Comparison of ENCODE assay signal across 1 cellular context in the genomic region with DNA sequence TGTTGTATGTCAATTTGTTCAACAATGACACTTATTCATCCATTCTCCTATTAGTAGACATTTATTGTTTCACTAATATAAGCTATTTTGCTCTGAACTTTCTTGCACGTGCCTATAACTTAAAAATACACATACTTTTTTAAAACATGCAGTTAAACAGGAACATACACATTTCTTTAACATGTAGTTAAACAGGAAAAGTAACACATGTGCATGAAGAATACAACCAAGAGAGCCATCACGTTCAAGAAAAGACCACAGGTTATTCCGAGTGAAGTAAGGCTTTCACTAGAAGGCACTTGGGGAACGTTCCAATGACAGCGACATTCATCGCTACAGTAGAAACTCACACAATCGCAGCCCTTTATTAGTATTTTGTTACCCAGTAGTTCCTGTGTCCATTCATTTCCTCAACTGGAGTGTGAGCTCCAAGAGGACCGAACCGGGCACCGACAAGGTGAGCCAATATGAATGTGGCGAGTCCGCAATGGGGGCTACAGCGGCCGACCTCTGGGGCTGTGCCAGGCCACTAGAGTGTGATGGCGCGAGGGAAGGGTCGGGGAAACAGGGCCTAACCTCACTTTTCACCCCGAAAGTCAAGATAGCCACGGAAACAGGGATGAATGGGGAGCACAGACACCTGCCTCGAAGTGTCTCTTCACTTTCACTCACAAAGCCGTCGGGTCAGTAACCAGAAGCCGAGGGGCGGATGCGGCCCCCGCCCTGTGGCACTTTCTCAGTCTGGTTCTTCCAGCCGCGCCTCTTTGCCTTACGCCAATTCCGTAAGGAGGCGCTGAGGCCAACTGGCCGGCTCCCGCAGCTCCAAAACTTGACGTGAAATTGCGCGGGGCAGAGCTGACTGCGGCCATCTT.
TF ChIP-seq lines count a peak whose summit lies in the region.

No MANE protein-coding gene starts in this region.

TF ChIP-seq in GM12878, 131 proteins besides CTCF, POLR2A, EP300 and RAD21 (continued from another document and continues in another):
- TF ChIP-seq, protein P1, sequence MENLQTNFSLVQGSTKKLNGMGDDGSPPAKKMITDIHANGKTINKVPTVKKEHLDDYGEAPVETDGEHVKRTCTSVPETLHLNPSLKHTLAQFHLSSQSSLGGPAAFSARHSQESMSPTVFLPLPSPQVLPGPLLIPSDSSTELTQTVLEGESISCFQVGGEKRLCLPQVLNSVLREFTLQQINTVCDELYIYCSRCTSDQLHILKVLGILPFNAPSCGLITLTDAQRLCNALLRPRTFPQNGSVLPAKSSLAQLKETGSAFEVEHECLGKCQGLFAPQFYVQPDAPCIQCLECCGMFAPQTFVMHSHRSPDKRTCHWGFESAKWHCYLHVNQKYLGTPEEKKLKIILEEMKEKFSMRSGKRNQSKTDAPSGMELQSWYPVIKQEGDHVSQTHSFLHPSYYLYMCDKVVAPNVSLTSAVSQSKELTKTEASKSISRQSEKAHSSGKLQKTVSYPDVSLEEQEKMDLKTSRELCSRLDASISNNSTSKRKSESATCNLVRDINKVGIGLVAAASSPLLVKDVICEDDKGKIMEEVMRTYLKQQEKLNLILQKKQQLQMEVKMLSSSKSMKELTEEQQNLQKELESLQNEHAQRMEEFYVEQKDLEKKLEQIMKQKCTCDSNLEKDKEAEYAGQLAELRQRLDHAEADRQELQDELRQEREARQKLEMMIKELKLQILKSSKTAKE (IDR thresholded peaks at IDR 0.05; ENCODE audit: low read depth, poor library complexity, severe bottlenecking): peak; percentile 54
- no peak for TF ChIP-seq POU2F2 (IDR thresholded peaks at IDR 0.05; ENCODE audit: borderline replicate concordance, low read depth, low read length)
- TF ChIP-seq, protein P2, sequence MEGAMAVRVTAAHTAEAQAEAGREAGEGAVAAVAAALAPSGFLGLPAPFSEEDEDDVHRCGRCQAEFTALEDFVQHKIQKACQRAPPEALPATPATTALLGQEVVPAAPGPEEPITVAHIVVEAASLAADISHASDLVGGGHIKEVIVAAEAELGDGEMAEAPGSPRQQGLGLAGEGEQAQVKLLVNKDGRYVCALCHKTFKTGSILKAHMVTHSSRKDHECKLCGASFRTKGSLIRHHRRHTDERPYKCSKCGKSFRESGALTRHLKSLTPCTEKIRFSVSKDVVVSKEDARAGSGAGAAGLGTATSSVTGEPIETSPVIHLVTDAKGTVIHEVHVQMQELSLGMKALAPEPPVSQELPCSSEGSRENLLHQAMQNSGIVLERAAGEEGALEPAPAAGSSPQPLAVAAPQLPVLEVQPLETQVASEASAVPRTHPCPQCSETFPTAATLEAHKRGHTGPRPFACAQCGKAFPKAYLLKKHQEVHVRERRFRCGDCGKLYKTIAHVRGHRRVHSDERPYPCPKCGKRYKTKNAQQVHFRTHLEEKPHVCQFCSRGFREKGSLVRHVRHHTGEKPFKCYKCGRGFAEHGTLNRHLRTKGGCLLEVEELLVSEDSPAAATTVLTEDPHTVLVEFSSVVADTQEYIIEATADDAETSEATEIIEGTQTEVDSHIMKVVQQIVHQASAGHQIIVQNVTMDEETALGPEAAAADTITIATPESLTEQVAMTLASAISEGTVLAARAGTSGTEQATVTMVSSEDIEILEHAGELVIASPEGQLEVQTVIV (IDR thresholded peaks at IDR 0.05; ENCODE audit: borderline replicate concordance, partially characterized antibody): no peak
- TF ChIP-seq, protein P3, sequence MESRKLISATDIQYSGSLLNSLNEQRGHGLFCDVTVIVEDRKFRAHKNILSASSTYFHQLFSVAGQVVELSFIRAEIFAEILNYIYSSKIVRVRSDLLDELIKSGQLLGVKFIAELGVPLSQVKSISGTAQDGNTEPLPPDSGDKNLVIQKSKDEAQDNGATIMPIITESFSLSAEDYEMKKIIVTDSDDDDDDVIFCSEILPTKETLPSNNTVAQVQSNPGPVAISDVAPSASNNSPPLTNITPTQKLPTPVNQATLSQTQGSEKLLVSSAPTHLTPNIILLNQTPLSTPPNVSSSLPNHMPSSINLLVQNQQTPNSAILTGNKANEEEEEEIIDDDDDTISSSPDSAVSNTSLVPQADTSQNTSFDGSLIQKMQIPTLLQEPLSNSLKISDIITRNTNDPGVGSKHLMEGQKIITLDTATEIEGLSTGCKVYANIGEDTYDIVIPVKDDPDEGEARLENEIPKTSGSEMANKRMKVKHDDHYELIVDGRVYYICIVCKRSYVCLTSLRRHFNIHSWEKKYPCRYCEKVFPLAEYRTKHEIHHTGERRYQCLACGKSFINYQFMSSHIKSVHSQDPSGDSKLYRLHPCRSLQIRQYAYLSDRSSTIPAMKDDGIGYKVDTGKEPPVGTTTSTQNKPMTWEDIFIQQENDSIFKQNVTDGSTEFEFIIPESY (IDR thresholded peaks at IDR 0.05): no peak
- no peak for TF ChIP-seq GABPA (IDR thresholded peaks at IDR 0.05; ENCODE audit: low read depth)
- TF ChIP-seq TBL1XR1 (IDR thresholded peaks at IDR 0.05; ENCODE audit: low read depth, low read length): no peak; the same call in 1 of the 2 replicates
- TF ChIP-seq TCF12 (IDR thresholded peaks at IDR 0.05; ENCODE audit: low read depth, low read length): no peak
- TF ChIP-seq GATAD2B (conservative IDR thresholded peaks at IDR 0.05; ENCODE audit: low read depth): peak; percentile 63
- TF ChIP-seq RUNX3 (IDR thresholded peaks at IDR 0.05; ENCODE audit: low read length): peak; percentile 52
- TF ChIP-seq, protein P4, sequence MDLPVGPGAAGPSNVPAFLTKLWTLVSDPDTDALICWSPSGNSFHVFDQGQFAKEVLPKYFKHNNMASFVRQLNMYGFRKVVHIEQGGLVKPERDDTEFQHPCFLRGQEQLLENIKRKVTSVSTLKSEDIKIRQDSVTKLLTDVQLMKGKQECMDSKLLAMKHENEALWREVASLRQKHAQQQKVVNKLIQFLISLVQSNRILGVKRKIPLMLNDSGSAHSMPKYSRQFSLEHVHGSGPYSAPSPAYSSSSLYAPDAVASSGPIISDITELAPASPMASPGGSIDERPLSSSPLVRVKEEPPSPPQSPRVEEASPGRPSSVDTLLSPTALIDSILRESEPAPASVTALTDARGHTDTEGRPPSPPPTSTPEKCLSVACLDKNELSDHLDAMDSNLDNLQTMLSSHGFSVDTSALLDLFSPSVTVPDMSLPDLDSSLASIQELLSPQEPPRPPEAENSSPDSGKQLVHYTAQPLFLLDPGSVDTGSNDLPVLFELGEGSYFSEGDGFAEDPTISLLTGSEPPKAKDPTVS (IDR thresholded peaks at IDR 0.05; ENCODE audit: low read depth, low read length): no peak
- 0 out of 2 replicates have a peak, but pooled peaks have one; percentile 19 for TF ChIP-seq STAT1 (conservative IDR thresholded peaks at IDR 0.05)
- TF ChIP-seq, protein P5, sequence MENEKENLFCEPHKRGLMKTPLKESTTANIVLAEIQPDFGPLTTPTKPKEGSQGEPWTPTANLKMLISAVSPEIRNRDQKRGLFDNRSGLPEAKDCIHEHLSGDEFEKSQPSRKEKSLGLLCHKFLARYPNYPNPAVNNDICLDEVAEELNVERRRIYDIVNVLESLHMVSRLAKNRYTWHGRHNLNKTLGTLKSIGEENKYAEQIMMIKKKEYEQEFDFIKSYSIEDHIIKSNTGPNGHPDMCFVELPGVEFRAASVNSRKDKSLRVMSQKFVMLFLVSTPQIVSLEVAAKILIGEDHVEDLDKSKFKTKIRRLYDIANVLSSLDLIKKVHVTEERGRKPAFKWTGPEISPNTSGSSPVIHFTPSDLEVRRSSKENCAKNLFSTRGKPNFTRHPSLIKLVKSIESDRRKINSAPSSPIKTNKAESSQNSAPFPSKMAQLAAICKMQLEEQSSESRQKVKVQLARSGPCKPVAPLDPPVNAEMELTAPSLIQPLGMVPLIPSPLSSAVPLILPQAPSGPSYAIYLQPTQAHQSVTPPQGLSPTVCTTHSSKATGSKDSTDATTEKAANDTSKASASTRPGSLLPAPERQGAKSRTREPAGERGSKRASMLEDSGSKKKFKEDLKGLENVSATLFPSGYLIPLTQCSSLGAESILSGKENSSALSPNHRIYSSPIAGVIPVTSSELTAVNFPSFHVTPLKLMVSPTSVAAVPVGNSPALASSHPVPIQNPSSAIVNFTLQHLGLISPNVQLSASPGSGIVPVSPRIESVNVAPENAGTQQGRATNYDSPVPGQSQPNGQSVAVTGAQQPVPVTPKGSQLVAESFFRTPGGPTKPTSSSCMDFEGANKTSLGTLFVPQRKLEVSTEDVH (IDR thresholded peaks at IDR 0.05; ENCODE audit: low read depth, partially characterized antibody): no peak
- TF ChIP-seq, protein P6, sequence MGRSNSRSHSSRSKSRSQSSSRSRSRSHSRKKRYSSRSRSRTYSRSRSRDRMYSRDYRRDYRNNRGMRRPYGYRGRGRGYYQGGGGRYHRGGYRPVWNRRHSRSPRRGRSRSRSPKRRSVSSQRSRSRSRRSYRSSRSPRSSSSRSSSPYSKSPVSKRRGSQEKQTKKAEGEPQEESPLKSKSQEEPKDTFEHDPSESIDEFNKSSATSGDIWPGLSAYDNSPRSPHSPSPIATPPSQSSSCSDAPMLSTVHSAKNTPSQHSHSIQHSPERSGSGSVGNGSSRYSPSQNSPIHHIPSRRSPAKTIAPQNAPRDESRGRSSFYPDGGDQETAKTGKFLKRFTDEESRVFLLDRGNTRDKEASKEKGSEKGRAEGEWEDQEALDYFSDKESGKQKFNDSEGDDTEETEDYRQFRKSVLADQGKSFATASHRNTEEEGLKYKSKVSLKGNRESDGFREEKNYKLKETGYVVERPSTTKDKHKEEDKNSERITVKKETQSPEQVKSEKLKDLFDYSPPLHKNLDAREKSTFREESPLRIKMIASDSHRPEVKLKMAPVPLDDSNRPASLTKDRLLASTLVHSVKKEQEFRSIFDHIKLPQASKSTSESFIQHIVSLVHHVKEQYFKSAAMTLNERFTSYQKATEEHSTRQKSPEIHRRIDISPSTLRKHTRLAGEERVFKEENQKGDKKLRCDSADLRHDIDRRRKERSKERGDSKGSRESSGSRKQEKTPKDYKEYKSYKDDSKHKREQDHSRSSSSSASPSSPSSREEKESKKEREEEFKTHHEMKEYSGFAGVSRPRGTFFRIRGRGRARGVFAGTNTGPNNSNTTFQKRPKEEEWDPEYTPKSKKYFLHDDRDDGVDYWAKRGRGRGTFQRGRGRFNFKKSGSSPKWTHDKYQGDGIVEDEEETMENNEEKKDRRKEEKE (IDR thresholded peaks at IDR 0.05): 0 out of 2 replicates have a peak, but pooled peaks have one; percentile 53
- TF ChIP-seq EGR1 (IDR thresholded peaks at IDR 0.05; ENCODE audit: borderline replicate concordance in 1 of 2, low read depth in 2 of 2, low read length in 2 of 2): 0 out of 3 replicates have a peak, but pooled peaks of 1 of the 2 experiments have one; percentile 1
- peak; percentile 4; the same call in 1 of the 2 replicates for TF ChIP-seq SMC3 (IDR thresholded peaks at IDR 0.05; ENCODE audit: borderline replicate concordance, low read length)
- peak; percentile 78; the same call in 1 of the 2 replicates for TF ChIP-seq SMAD5 (IDR thresholded peaks at IDR 0.05; ENCODE audit: low read depth)
- TF ChIP-seq, protein P7, sequence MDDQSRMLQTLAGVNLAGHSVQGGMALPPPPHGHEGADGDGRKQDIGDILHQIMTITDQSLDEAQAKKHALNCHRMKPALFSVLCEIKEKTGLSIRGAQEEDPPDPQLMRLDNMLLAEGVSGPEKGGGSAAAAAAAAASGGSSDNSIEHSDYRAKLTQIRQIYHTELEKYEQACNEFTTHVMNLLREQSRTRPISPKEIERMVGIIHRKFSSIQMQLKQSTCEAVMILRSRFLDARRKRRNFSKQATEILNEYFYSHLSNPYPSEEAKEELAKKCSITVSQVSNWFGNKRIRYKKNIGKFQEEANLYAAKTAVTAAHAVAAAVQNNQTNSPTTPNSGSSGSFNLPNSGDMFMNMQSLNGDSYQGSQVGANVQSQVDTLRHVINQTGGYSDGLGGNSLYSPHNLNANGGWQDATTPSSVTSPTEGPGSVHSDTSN (IDR thresholded peaks at IDR 0.05; ENCODE audit: insufficient replicate concordance, low read depth, low read length): no peak
- no peak for TF ChIP-seq SUPT20H (IDR thresholded peaks at IDR 0.05; ENCODE audit: borderline replicate concordance, control insufficient read depth, low read depth, low read length)
- TF ChIP-seq, protein P8, sequence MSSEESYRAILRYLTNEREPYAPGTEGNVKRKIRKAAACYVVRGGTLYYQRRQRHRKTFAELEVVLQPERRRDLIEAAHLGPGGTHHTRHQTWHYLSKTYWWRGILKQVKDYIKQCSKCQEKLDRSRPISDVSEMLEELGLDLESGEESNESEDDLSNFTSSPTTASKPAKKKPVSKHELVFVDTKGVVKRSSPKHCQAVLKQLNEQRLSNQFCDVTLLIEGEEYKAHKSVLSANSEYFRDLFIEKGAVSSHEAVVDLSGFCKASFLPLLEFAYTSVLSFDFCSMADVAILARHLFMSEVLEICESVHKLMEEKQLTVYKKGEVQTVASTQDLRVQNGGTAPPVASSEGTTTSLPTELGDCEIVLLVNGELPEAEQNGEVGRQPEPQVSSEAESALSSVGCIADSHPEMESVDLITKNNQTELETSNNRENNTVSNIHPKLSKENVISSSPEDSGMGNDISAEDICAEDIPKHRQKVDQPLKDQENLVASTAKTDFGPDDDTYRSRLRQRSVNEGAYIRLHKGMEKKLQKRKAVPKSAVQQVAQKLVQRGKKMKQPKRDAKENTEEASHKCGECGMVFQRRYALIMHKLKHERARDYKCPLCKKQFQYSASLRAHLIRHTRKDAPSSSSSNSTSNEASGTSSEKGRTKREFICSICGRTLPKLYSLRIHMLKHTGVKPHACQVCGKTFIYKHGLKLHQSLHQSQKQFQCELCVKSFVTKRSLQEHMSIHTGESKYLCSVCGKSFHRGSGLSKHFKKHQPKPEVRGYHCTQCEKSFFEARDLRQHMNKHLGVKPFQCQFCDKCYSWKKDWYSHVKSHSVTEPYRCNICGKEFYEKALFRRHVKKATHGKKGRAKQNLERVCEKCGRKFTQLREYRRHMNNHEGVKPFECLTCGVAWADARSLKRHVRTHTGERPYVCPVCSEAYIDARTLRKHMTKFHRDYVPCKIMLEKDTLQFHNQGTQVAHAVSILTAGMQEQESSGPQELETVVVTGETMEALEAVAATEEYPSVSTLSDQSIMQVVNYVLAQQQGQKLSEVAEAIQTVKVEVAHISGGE (CRISPR knock-in tag; IDR thresholded peaks at IDR 0.05): no peak
- TF ChIP-seq, protein P9, sequence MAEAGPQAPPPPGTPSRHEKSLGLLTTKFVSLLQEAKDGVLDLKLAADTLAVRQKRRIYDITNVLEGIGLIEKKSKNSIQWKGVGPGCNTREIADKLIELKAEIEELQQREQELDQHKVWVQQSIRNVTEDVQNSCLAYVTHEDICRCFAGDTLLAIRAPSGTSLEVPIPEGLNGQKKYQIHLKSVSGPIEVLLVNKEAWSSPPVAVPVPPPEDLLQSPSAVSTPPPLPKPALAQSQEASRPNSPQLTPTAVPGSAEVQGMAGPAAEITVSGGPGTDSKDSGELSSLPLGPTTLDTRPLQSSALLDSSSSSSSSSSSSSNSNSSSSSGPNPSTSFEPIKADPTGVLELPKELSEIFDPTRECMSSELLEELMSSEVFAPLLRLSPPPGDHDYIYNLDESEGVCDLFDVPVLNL (IDR thresholded peaks at IDR 0.05; ENCODE audit: low read depth, low read length): no peak
- TF ChIP-seq SREBF1 (IDR thresholded peaks at IDR 0.05; ENCODE audit: low read length): no peak
- TF ChIP-seq EED (IDR thresholded peaks at IDR 0.05; ENCODE audit: low read depth): peak; percentile 51; the same call in 1 of the 2 replicates
- no peak for TF ChIP-seq YY1 (IDR thresholded peaks at IDR 0.05; ENCODE audit: low read depth, low read length)
- TF ChIP-seq IKZF2 (IDR thresholded peaks at IDR 0.05): peak; percentile 52 to 59; a peak in 3 of 4 replicates
